In genomic region chr22:48937032-48937639, GRCh38 we compare ENCODE assay signal across 20 cellular contexts.
DNase-seq lines count a peak whose midpoint lies in the region; ATAC-seq and TF ChIP-seq lines count a peak whose summit lies in the region.
"Had no signal": no experiment of that assay in that cellular context is flagged by ENCODE, and none has a peak within 500 bp of the region (broad histone marks: within the 10 kb centered on the region; RNA-seq: fewer than 3 reads in every experiment).

No MANE protein-coding gene starts in this region.

- no peaks in the 10 kb centered on the region for H3K27me3 ChIP-seq in colonic mucosa

- no peak overlapping the region for H3K9ac ChIP-seq in colonic mucosa (ENCODE audit: low read depth in 2 of 2, low read length in 2 of 2)

- CTCF ChIA-PET in activated CD8-positive, alpha-beta memory T cell treated with anti-CD3 and anti-CD28 coated beads, Interleukin-2, amount 10 ng/mL, durations not matched to agents 7 days and 5 days (lab: Charles Lee) = no interaction called here

- peak; percentile 16 for DNase-seq in activated CD8-positive, alpha-beta memory T cell treated with anti-CD3 and anti-CD28 coated beads, Interleukin-2, amount 10 ng/mL, durations not matched to agents 7 days and 5 days
- DNase-seq in activated CD8-positive, alpha-beta memory T cell treated with anti-CD3 and anti-CD28 coated beads for 24 hours = no peak
- DNase-seq in colonic mucosa (peak; percentile 4), progenitor cell of endocrine pancreas (ENCODE audit: low spot score, unreplicated experiment) (no peak), ureter (ENCODE audit: low spot score) (peak; percentile 23), KG1 (lab: John Stamatoyannopoulos, UW) (no peak), natural killer cell (no peak), iPS-NIHi11 (ENCODE audit: low spot score) (no peak)
- DNase-seq: Caco-2; DMS79; HCEC 1CT; IMR-90; NCI-H1417; NCI-H2029; NCI-H69; NK-92 treated with Interleukin-12 subunit alpha and Interleukin-12 subunit beta, amount 100 ng/mL, for 24 hours; OCI-M1; RPMI8226 had no signal

- no peak overlapping the region for H3K4me3 ChIP-seq in colonic mucosa
- H3K4me3 ChIP-seq: GM12878 had no signal

- H3K4me3 Mint-ChIP-seq in activated CD8-positive, alpha-beta memory T cell treated with anti-CD3 and anti-CD28 coated beads, Interleukin-2, amount 10 ng/mL, durations not matched to agents 7 days and 5 days = no peak overlapping the region
- H3K4me3 Mint-ChIP-seq in progenitor cell of endocrine pancreas (ENCODE audit: low read depth) = no peak overlapping the region
- no peak overlapping the region for H3K4me3 Mint-ChIP-seq in natural killer cell

- no peak for ATAC-seq in activated CD8-positive, alpha-beta memory T cell treated with anti-CD3 and anti-CD28 coated beads, Interleukin-2, amount 10 ng/mL, durations not matched to agents 7 days and 5 days
- no peak for ATAC-seq in natural killer cell
- ATAC-seq: GM12878 had no signal

- no peaks in the 10 kb centered on the region for H3K27me3 Mint-ChIP-seq in activated CD8-positive, alpha-beta memory T cell treated with anti-CD3 and anti-CD28 coated beads, Interleukin-2, amount 10 ng/mL, durations not matched to agents 7 days and 5 days
- peaks cover 6% of the 10 kb centered on the region for H3K27me3 Mint-ChIP-seq in progenitor cell of endocrine pancreas
- peaks cover 3 to 12% of the 10 kb centered on the region in 2 donors for H3K27me3 Mint-ChIP-seq in natural killer cell (ENCODE audit: low read depth in 2 of 2)

- TF ChIP-seq CTCF in colonic mucosa (IDR thresholded peaks at IDR 0.05) (no peak), progenitor cell of endocrine pancreas (IDR thresholded peaks at IDR 0.05; ENCODE audit: unreplicated experiment) (no peak), natural killer cell (IDR thresholded peaks at IDR 0.05) (no peak)

- no peaks in the 10 kb centered on the region for H3K4me1 Mint-ChIP-seq in activated CD8-positive, alpha-beta memory T cell treated with anti-CD3 and anti-CD28 coated beads, Interleukin-2, amount 10 ng/mL, durations not matched to agents 7 days and 5 days
- H3K4me1 Mint-ChIP-seq in progenitor cell of endocrine pancreas (ENCODE audit: low read depth) (peaks cover 12% of the 10 kb centered on the region), natural killer cell (no peaks in the 10 kb centered on the region)

- intact Hi-C loops in colonic mucosa (cut with DNase I) = no loop called here
- intact Hi-C loops in natural killer cell (cut with micrococcal nuclease) = no loop called here

- no peaks in the 10 kb centered on the region for H3K36me3 Mint-ChIP-seq in activated CD8-positive, alpha-beta memory T cell treated with anti-CD3 and anti-CD28 coated beads, Interleukin-2, amount 10 ng/mL, durations not matched to agents 7 days and 5 days
- H3K36me3 Mint-ChIP-seq in progenitor cell of endocrine pancreas (ENCODE audit: insufficient read depth) (peaks cover 1% of the 10 kb centered on the region), natural killer cell (no peaks in the 10 kb centered on the region)

- H3K9me3 Mint-ChIP-seq in activated CD8-positive, alpha-beta memory T cell treated with anti-CD3 and anti-CD28 coated beads, Interleukin-2, amount 10 ng/mL, durations not matched to agents 7 days and 5 days (ENCODE audit: low read depth) = no peaks in the 10 kb centered on the region
- peaks cover 21% of the 10 kb centered on the region for H3K9me3 Mint-ChIP-seq in progenitor cell of endocrine pancreas (ENCODE audit: low read depth)
- peaks cover 0 to 3% of the 10 kb centered on the region in 2 donors for H3K9me3 Mint-ChIP-seq in natural killer cell

- no peak overlapping the region for H3K27ac Mint-ChIP-seq in activated CD8-positive, alpha-beta memory T cell treated with anti-CD3 and anti-CD28 coated beads, Interleukin-2, amount 10 ng/mL, durations not matched to agents 7 days and 5 days
- peak overlapping the region; percentile 29 for H3K27ac Mint-ChIP-seq in progenitor cell of endocrine pancreas
- no peak overlapping the region for H3K27ac Mint-ChIP-seq in natural killer cell

- no peaks in the 10 kb centered on the region for H3K36me3 ChIP-seq in colonic mucosa

- H3K27ac ChIP-seq in colonic mucosa = no peak overlapping the region
- H3K27ac ChIP-seq: C4-2B had no signal

- H3K9me3 ChIP-seq in colonic mucosa = no peaks in the 10 kb centered on the region
- H3K9me3 ChIP-seq: Caco-2 had no signal

- H3K4me1 ChIP-seq in colonic mucosa = no peaks in the 10 kb centered on the region
- H3K4me1 ChIP-seq: Caco-2 had no signal

Comparison
In these comparisons a context has a peak if more than half of its experiments do, and no peak if none do; other contexts are left out.
1. DNase-seq: peak in activated CD8-positive, alpha-beta memory T cell treated with anti-CD3 and anti-CD28 coated beads, Interleukin-2, amount 10 ng/mL, durations not matched to agents 7 days and 5 days (single experiment), colonic mucosa (single experiment) and ureter (single experiment); none in activated CD8-positive, alpha-beta memory T cell treated with anti-CD3 and anti-CD28 coated beads for 24 hours (single experiment), progenitor cell of endocrine pancreas (single experiment), KG1 (single experiment), natural killer cell (single experiment) and iPS-NIHi11 (single experiment).